Comparison of ENCODE assay signal across 9 cellular contexts in genomic region chr6:63597142-63598000, GRCh38. TPM values are rescaled to one million over a fixed set of nuclear protein-coding genes. Genes with fewer than 3 reads are reported as not detected.
DNase-seq lines count a peak whose midpoint lies in the region; ATAC-seq and TF ChIP-seq lines count a peak whose summit lies in the region.
"Had no signal": no experiment of that assay in that cellular context is flagged by ENCODE, and none has a peak within 500 bp of the region (broad histone marks: within the 10 kb centered on the region; RNA-seq: fewer than 3 reads in every experiment).

No MANE protein-coding gene starts in this region.

- no peaks in the 10 kb centered on the region for H3K36me3 ChIP-seq in CD8-positive, alpha-beta T cell (ENCODE audit: insufficient read depth, low read length)
- H3K36me3 ChIP-seq in KMS-11 (ENCODE audit: insufficient read depth) (no peaks in the 10 kb centered on the region), muscle layer of duodenum (ENCODE audit: control insufficient read depth in 1 of 2, insufficient read depth in 2 of 2, low read length in 2 of 2) (no peaks in the 10 kb centered on the region)

- TF ChIP-seq CTCF in CD8-positive, alpha-beta T cell (IDR thresholded peaks at IDR 0.05) = no peak
- no peak for TF ChIP-seq CTCF in KMS-11 (conservative IDR thresholded peaks at IDR 0.05; ENCODE audit: low read depth, low read length)

- no peak for ATAC-seq in CD8-positive, alpha-beta T cell
- ATAC-seq in HG03135 (IDR thresholded peaks at IDR 0.05; ENCODE audit: unreplicated experiment) (no peak), GM21723 (IDR thresholded peaks at IDR 0.05; ENCODE audit: unreplicated experiment) (no peak)

- no peak overlapping the region for H3K27ac Mint-ChIP-seq in CD8-positive, alpha-beta T cell

- H3K36me3 Mint-ChIP-seq in CD8-positive, alpha-beta T cell = no peaks in the 10 kb centered on the region

- H3K27me3 Mint-ChIP-seq in CD8-positive, alpha-beta T cell (ENCODE audit: low read depth) = peaks cover 12% of the 10 kb centered on the region

- no peaks in the 10 kb centered on the region for H3K9me3 ChIP-seq in CD8-positive, alpha-beta T cell (ENCODE audit: low read length)
- H3K9me3 ChIP-seq in muscle layer of duodenum (ENCODE audit: control insufficient read depth in 1 of 2, low read length in 2 of 2) = no peaks in the 10 kb centered on the region

- H2AFZ ChIP-seq in KMS-11 (ENCODE audit: low read depth) = peak overlapping the region; percentile 94; the same call in 1 of the 2 replicates

- H3K4me1 ChIP-seq in CD8-positive, alpha-beta T cell (ENCODE audit: insufficient read depth, low read length) = no peaks in the 10 kb centered on the region
- H3K4me1 ChIP-seq in KMS-11 (ENCODE audit: low read depth, poor library complexity, severe bottlenecking) = peaks cover 5% of the 10 kb centered on the region
- peaks cover 0 to 5% of the 10 kb centered on the region in 2 donors for H3K4me1 ChIP-seq in muscle layer of duodenum (ENCODE audit: control insufficient read depth in 1 of 2, insufficient read depth in 2 of 2, low read length in 2 of 2)

- H3K4me3 ChIP-seq in CD8-positive, alpha-beta T cell (ENCODE audit: low read depth, low read length) = peak overlapping the region; percentile 55
- H3K4me3 ChIP-seq in KMS-11 (IDR thresholded peaks at IDR 0.05; ENCODE audit: insufficient read depth, low read depth, low read length) (no peak overlapping the region), muscle layer of duodenum (ENCODE audit: low read depth in 1 of 2, low read length in 2 of 2) (peak overlapping the region; percentile 76 to 85)

- no peak overlapping the region for H3K27ac ChIP-seq in CD8-positive, alpha-beta T cell (ENCODE audit: low read depth, low read length)
- no peak overlapping the region for H3K27ac ChIP-seq in KMS-11
- peak overlapping the region; percentile 64 for H3K27ac ChIP-seq in caudate nucleus (ENCODE audit: low read depth, low read length)
- no peak overlapping the region for H3K27ac ChIP-seq in muscle layer of duodenum (ENCODE audit: low read length)

- peak overlapping the region; percentile 26; the same call in 1 of the 2 replicates for H3K4me2 ChIP-seq in KMS-11

- POLR2A ChIA-PET in CD8-positive, alpha-beta T cell (lab: Charles Lee) = no interaction called here

- intact Hi-C loops in CD8-positive, alpha-beta T cell (cut with DNase I, micrococcal nuclease) = loop anchor here (5.0 kb wide), 3 partner anchors 35 to 100 kb away; no protein-coding TSS in a partner anchor

- H3K4me3 Mint-ChIP-seq in CD8-positive, alpha-beta T cell = peak overlapping the region; percentile 84

- H3K27me3 ChIP-seq in CD8-positive, alpha-beta T cell (ENCODE audit: insufficient read depth, low read length) = no peaks in the 10 kb centered on the region
- no peaks in the 10 kb centered on the region for H3K27me3 ChIP-seq in KMS-11 (ENCODE audit: insufficient read depth, low read depth)
- H3K27me3 ChIP-seq in muscle layer of duodenum (ENCODE audit: low read depth, low read length) = no peaks in the 10 kb centered on the region

- H3K9ac ChIP-seq in KMS-11 = no peak overlapping the region

- no peaks in the 10 kb centered on the region for H4K20me1 ChIP-seq in KMS-11 (ENCODE audit: insufficient read depth)

- no peak for DNase-seq in CD8-positive, alpha-beta T cell
- DNase-seq in caudate nucleus (lab: John Stamatoyannopoulos, UW) = no peak
- DNase-seq in NCI-H2107 (lab: John Stamatoyannopoulos, UW) = no peak
- no peak for DNase-seq in COLO668 (lab: John Stamatoyannopoulos, UW; ENCODE audit: unreplicated experiment)
- DNase-seq: activated effector memory CD4-positive, alpha-beta T cell treated with anti-CD3 and anti-CD28 coated beads, Interleukin-2, amount 50 U/mL, for 16 hours had no signal

- no peaks in the 10 kb centered on the region for H3K9me3 Mint-ChIP-seq in CD8-positive, alpha-beta T cell

- H3K79me2 ChIP-seq in KMS-11 (ENCODE audit: insufficient read depth, low read depth) = no peaks in the 10 kb centered on the region

- H3K4me1 Mint-ChIP-seq in CD8-positive, alpha-beta T cell (ENCODE audit: low read depth) = peaks cover 12% of the 10 kb centered on the region

- CTCF ChIA-PET in CD8-positive, alpha-beta T cell (lab: Charles Lee) = interaction anchor here (1.0 to 6.0 kb wide), 11 partner anchors 9 to 165 kb away, joined by 3 to 139 read pairs (median 8); no protein-coding TSS in a partner anchor

RNA-seq across cellular contexts. Expression of gene PTP4A1, which starts 25.1 kb away (rescaled TPM):
- total RNA-seq in CD8-positive, alpha-beta T cell = 100 to 1,000 TPM; 329 to 360 TPM

RNA-seq across cellular contexts. Expression of gene PHF3, which starts 38.2 kb away (rescaled TPM):
- 100 to 1,000 TPM; 123 to 126 TPM for total RNA-seq in CD8-positive, alpha-beta T cell
